4 cellular contexts compared by ENCODE assay signal in genomic region chr4:37792241-37792640, GRCh38.
"Had no signal": no experiment of that assay in that cellular context is flagged by ENCODE, and none has a peak within 500 bp of the region (broad histone marks: within the 10 kb centered on the region; RNA-seq: fewer than 3 reads in every experiment).

No MANE protein-coding gene starts in this region.

- H3K27ac ChIP-seq: HL-60 had no signal

- H3K4me3 ChIP-seq: K562 had no signal

- DNase-seq: IMR-90, KBM-7 had no signal
